In the genomic region with DNA sequence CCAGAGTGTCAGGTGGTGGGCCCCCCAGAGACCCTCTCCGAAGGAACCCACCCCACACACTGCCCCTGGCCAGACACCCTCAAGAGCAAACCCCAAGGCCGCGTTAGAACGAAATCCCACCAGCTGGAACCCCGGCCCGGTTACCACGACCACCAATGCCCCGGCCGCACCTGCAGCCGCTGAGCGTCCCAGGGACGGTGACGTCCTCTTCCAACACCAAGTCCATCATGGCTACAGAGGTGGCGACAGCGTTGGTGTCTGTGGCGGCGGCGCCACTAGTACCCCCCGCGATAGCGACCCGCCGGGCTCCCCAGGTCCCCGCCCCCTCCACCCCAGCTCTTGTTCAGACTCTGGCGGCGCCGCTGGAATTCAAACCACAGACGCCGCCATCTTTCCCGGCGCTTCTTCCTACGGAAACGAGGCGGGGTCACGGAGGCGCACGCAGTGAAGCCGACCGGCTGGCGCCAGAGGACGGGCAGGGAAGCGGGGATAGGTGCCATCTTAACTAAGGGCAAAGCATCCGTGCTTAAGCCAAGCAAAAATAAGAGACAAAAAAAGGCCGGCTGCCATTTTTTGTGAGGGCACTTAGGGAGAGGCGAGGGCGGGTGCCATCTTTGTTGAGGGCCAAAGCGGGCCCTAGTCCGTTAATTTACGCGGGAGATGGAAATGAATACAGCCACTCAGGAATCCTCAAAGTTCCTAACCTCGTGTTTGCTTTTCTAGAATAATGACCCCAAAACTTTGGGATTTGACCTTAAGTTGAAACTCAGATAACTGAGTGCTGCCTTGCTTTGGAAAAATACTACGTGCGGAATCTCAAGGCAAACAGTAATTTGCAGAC, we compare ENCODE assay signal across 8 cellular contexts. TPM values are rescaled to one million over a fixed set of nuclear protein-coding genes. Genes with fewer than 3 reads are reported as not detected.
A peak's percentile ranks its signal among the peaks of the same experiment; 100 is the strongest.
DNase-seq lines count a peak whose midpoint lies in the region; ATAC-seq and TF ChIP-seq lines count a peak whose summit lies in the region.

TSS of gene CDK5RAP2 (minus strand) at position 418 of the 841 bp plus-strand sequence. CDS start at position 229, 189 bp downstream.

- H3K4me1 ChIP-seq in IMR-90 (ENCODE audit: control insufficient read depth, insufficient read depth, low read length) = peaks cover 6% of the 10 kb centered on the region

- peak within 1 kb of the TSS; percentile 47 for H2BK20ac ChIP-seq in IMR-90 (ENCODE audit: low read depth, low read length)

- WGBS in IMR-90 (ENCODE audit: extremely low coverage in 2 of 2, insufficient read length in 1 of 2), 2 experiments = 11% methylated on average over 19 of the region's 53 CpGs; no CpG with 5 or more reads in 1 of the 2 experiments

- peak within 1 kb of the TSS; percentile 79 for H3K14ac ChIP-seq in IMR-90 (replicated peaks; ENCODE audit: low read depth, low read length)

- peak within 1 kb of the TSS; percentile 91 for H2AFZ ChIP-seq in IMR-90 (replicated peaks; ENCODE audit: low read length, poor library complexity)

- intact Hi-C loops in IMR-90 (cut with micrococcal nuclease) = no loop called here

- no peaks in the 10 kb centered on the region for H3K9me3 ChIP-seq in IMR-90 (ENCODE audit: control insufficient read depth, insufficient read depth, low read length)

- H3K4me2 ChIP-seq in IMR-90 (ENCODE audit: low read depth, low read length) = peak within 1 kb of the TSS; percentile 88

- peak within 1 kb of the TSS; percentile 72 for H3K4me3 ChIP-seq in IMR-90 (ENCODE audit: insufficient read depth, low read depth, low read length)

- CTCF ChIA-PET in IMR-90 (lab: Yijun Ruan, JAX) = no interaction called here

- TF ChIP-seq POLR2A in IMR-90 (IDR thresholded peaks at IDR 0.05; ENCODE audit: low read depth, low read length) = peak; percentile 63; the same call in 1 of the 2 replicates

- H3K27me3 ChIP-seq in IMR-90 (ENCODE audit: control insufficient read depth, insufficient read depth, low read length) = no peaks in the 10 kb centered on the region

- peak within 1 kb of the TSS; percentile 49 for H2AK5ac ChIP-seq in IMR-90 (ENCODE audit: low read depth, low read length)

- H4K20me1 ChIP-seq in IMR-90 (ENCODE audit: insufficient read depth, low read length) = no peaks in the 10 kb centered on the region

- in situ Hi-C loops in IMR-90 (cut with MboI; ENCODE audit: low sequenced_read_pairs) = no loop called here

- peaks cover 12% of the 10 kb centered on the region for H3K9me1 ChIP-seq in IMR-90 (ENCODE audit: insufficient read depth, low read length)

- H3K56ac ChIP-seq in IMR-90 (ENCODE audit: extremely low read depth, insufficient read depth, low read length) = peak within 1 kb of the TSS; percentile 20

- peaks cover 18 to 38% of the 10 kb centered on the region in 2 experiments for H3K79me1 ChIP-seq in IMR-90 (ENCODE audit: low read depth in 1 of 2, low read length in 2 of 2)

- H3K9ac ChIP-seq in IMR-90 (ENCODE audit: low read depth, low read length) = peak within 1 kb of the TSS; percentile 60

- peak within 1 kb of the TSS; percentile 58 for H2BK5ac ChIP-seq in IMR-90 (ENCODE audit: low read depth, low read length, poor library complexity, severe bottlenecking)

- peak within 1 kb of the TSS; percentile 89 for H2AK9ac ChIP-seq in IMR-90 (replicated peaks; ENCODE audit: low read depth, low read length, poor library complexity)

- POLR2A ChIA-PET in IMR-90 (lab: Charles Lee; ENCODE audit: unreplicated experiment) = interaction anchor here (0.6 kb wide), 1 partner anchor 41 kb away, joined by 8 read pairs; no protein-coding TSS in a partner anchor

- H3K27ac ChIP-seq in IMR-90 (ENCODE audit: insufficient read depth, low read length) = peak within 1 kb of the TSS; percentile 65

- peak within 1 kb of the TSS; percentile 80 for H4K91ac ChIP-seq in IMR-90 (ENCODE audit: insufficient read depth, low read depth, low read length)

- TF ChIP-seq RAD21 in IMR-90 (IDR thresholded peaks at IDR 0.05; ENCODE audit: low read length) = no peak

- peak within 1 kb of the TSS; percentile 63 for H3K23ac ChIP-seq in IMR-90 (ENCODE audit: low read depth, low read length)

- TF ChIP-seq CTCF in IMR-90 (conservative IDR thresholded peaks at IDR 0.05; ENCODE audit: low read depth, low read length) = no peak

- H4K5ac ChIP-seq in IMR-90 (ENCODE audit: low read depth, low read length) = peak within 1 kb of the TSS; percentile 94

- H4K8ac ChIP-seq in IMR-90 (ENCODE audit: low read depth in 2 of 2, low read length in 2 of 2) = peak within 1 kb of the TSS; percentile 99

- H2BK15ac ChIP-seq in IMR-90 (ENCODE audit: low read depth, low read length) = peak within 1 kb of the TSS; percentile 62; the same call in 1 of the 3 replicates

- peak within 1 kb of the TSS; percentile 84 for H2BK120ac ChIP-seq in IMR-90 (ENCODE audit: low read depth, low read length)

- DNase-seq in DMS 273 (lab: John Stamatoyannopoulos, UW; ENCODE audit: unreplicated experiment) (peak; percentile 99), IMR-90 (peak; percentile 98), OCI-M1 (lab: John Stamatoyannopoulos, UW) (peak; percentile 98), activated T-cell treated with anti-CD3 and anti-CD28 coated beads for 24 hours (ENCODE audit: low read depth) (peak; percentile 89), epidermal melanocyte (ENCODE audit: insufficient read length, low spot score) (peak; percentile 84), middle frontal gyrus (ENCODE audit: extremely low spot score, low spot score) (peak; percentile 98)
- peak; percentile 84 to 85 for DNase-seq in stimulated activated CD8-positive, alpha-beta memory T cell treated with anti-CD3 and anti-CD28 coated beads, Interleukin-2, amount 100 ng/mL, for 48 hours (ENCODE audit: low read depth in 2 of 2)

- dilution Hi-C loops in IMR-90 (cut with HindIII; ENCODE audit: low sequenced_read_pairs, unreplicated experiment) = no loop called here

- peak within 1 kb of the TSS; percentile 29; the same call in 1 of the 2 replicates for H3K18ac ChIP-seq in IMR-90 (ENCODE audit: low read depth, low read length)

- H3K4ac ChIP-seq in IMR-90 (ENCODE audit: low read depth, low read length) = peak within 1 kb of the TSS; percentile 72

- ATAC-seq in GM21528 (IDR thresholded peaks at IDR 0.05; ENCODE audit: low FRiP score, unreplicated experiment) (peak; percentile 95), IMR-90 (ENCODE audit: low read depth) (peak; percentile 98)

- no TSS peak for BruUV-seq in IMR-90 (replicated peaks; lab: Mats Ljungman, UMichigan)

- H3K36me3 ChIP-seq in IMR-90 (ENCODE audit: control insufficient read depth, insufficient read depth, low read length) = no peaks in the 10 kb centered on the region

TF ChIP-seq in IMR-90, 13 proteins besides CTCF, POLR2A, EP300 and RAD21:
- TF ChIP-seq MAFK (IDR thresholded peaks at IDR 0.05; ENCODE audit: low read depth, low read length) = no peak
- no peak for TF ChIP-seq SMC3 (IDR thresholded peaks at IDR 0.05; ENCODE audit: low read depth, low read length)
- TF ChIP-seq RCOR1 (IDR thresholded peaks at IDR 0.05; ENCODE audit: insufficient replicate concordance, low read length) = no peak
- TF ChIP-seq, protein P1, sequence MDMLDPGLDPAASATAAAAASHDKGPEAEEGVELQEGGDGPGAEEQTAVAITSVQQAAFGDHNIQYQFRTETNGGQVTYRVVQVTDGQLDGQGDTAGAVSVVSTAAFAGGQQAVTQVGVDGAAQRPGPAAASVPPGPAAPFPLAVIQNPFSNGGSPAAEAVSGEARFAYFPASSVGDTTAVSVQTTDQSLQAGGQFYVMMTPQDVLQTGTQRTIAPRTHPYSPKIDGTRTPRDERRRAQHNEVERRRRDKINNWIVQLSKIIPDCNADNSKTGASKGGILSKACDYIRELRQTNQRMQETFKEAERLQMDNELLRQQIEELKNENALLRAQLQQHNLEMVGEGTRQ (IDR thresholded peaks at IDR 0.05; ENCODE audit: low read depth, low read length) = peak; percentile 39
- TF ChIP-seq FOS (IDR thresholded peaks at IDR 0.05; ENCODE audit: low read depth, low read length) = no peak
- TF ChIP-seq MAZ (IDR thresholded peaks at IDR 0.05; ENCODE audit: borderline replicate concordance, low read depth, low read length) = peak; percentile 69; the same call in 1 of the 2 replicates
TF ChIP-seq in IMR-90: peak in this region for 2.

RNA-seq across cellular contexts. Expression of gene CDK5RAP2, which starts in this region (rescaled TPM):
- 29.4 and 31.7 TPM in 2 replicates for total RNA-seq in IMR-90 (2012; rRNA removed)
- 27.9 and 29.5 TPM in 2 replicates for polyA plus RNA-seq in IMR-90 (2012; rRNA removed)
- 17.2 TPM in 2 replicates for polyA plus RNA-seq in IMR-90 (2012; cell fraction: cytosol; rRNA removed)
- 44.6 and 59.8 TPM in 2 replicates for polyA plus RNA-seq in IMR-90 (2012; cell fraction: nucleus; rRNA removed; ENCODE audit: low replicate concordance)

Comparison
In these comparisons a context has a peak if more than half of its experiments do, and no peak if none do; other contexts are left out.
1. Peak in every context shown above with its lines: DNase-seq, ATAC-seq, H3K4me3 ChIP-seq and H3K27ac ChIP-seq.